In genomic region chr3:84967767-84968581, GRCh38 we compare ENCODE assay signal across 21 cellular contexts. TPM values are rescaled to one million over a fixed set of nuclear protein-coding genes. Genes with fewer than 3 reads are reported as not detected.
DNase-seq lines count a peak whose midpoint lies in the region; ATAC-seq and TF ChIP-seq lines count a peak whose summit lies in the region.
"Had no signal": no experiment of that assay in that cellular context is flagged by ENCODE, and none has a peak within 500 bp of the region (broad histone marks: within the 10 kb centered on the region; RNA-seq: fewer than 3 reads in every experiment).

No MANE protein-coding gene starts in this region.

- POLR2A ChIA-PET in A673 (lab: Charles Lee; ENCODE audit: low non-redundant PET) (no interaction called here), PC-3 (lab: Charles Lee; ENCODE audit: unreplicated experiment) (no interaction called here)

- H3K27ac ChIP-seq in A673 (ENCODE audit: low read depth, low read length, poor library complexity, severe bottlenecking) = peak overlapping the region; percentile 61
- no peak overlapping the region for H3K27ac ChIP-seq in PC-3 (ENCODE audit: low read length)
- peak overlapping the region; percentile 56 for H3K27ac ChIP-seq in endodermal cell (ENCODE audit: low read depth, low read length)
- no peak overlapping the region for H3K27ac ChIP-seq in MM.1S (ENCODE audit: low read length)
- H3K27ac ChIP-seq in brain microvascular endothelial cell = no peak overlapping the region
- H3K27ac ChIP-seq: body of pancreas had no signal

- H4K20me1 ChIP-seq in PC-3 (ENCODE audit: low read length) (no peaks in the 10 kb centered on the region), MM.1S (ENCODE audit: insufficient read depth, low read length) (no peaks in the 10 kb centered on the region; the same call in 1 of the 2 replicates)

- H3K9ac ChIP-seq in PC-3 (ENCODE audit: low read length) (no peak overlapping the region), endodermal cell (ENCODE audit: extremely low read depth, low read length, poor library complexity, severe bottlenecking) (no peak overlapping the region), MM.1S (ENCODE audit: low read length) (no peak overlapping the region)

- WGBS in endodermal cell (ENCODE audit: insufficient coverage in 1 of 2, insufficient read length in 1 of 2), 2 experiments = 34% methylated on average over 5 of the region's 5 CpGs; no CpG with 5 or more reads in 1 of the 2 experiments

- CTCF ChIA-PET in A673 (lab: Charles Lee) = no interaction called here
- CTCF ChIA-PET in PC-3 (lab: Charles Lee) = no interaction called here

- intact Hi-C loops in A673 (cut with micrococcal nuclease; ENCODE audit: unreplicated experiment) (no loop called here), PC-3 (cut with micrococcal nuclease) (loop anchor here (5.0 kb wide), 2 partner anchors 141 to 406 kb away; no protein-coding TSS in a partner anchor)

- peaks cover 41% of the 10 kb centered on the region for H3K4me1 Mint-ChIP-seq in endodermal cell
- peaks cover 33% of the 10 kb centered on the region for H3K4me1 Mint-ChIP-seq in neural crest cell
- H3K4me1 Mint-ChIP-seq: naive B cell had no signal

- DNase-seq in A673 (ENCODE audit: low spot score) (peak; percentile 65), PC-3 (no peak), endodermal cell (peak; percentile 50), neural crest cell (ENCODE audit: low read depth, low spot score) (no peak), MM.1S (no peak), H4 (ENCODE audit: low spot score) (no peak), RKO (ENCODE audit: low spot score) (no peak), brain microvascular endothelial cell (no peak)
- DNase-seq: activated CD4-positive, alpha-beta T cell treated with anti-CD3 and anti-CD28 coated beads for 4 hours; activated CD8-positive, alpha-beta memory T cell treated with anti-CD3 and anti-CD28 coated beads, Interleukin-2, amount 50 U/mL, for 48 hours; activated naive CD4-positive, alpha-beta T cell; body of pancreas; CD8-positive, alpha-beta T cell; Kasumi-1; naive B cell; NCI-H1436; SHP77; stimulated activated CD4-positive, alpha-beta T cell treated with anti-CD3 and anti-CD28 coated beads, Interleukin-15, amount 100 ng/mL, for 24 hours; stimulated activated naive CD8-positive, alpha-beta T cell treated with anti-CD3 and anti-CD28 coated beads, Interleukin-15, Interleukin-2, amounts not matched to agents 100 U/mL and 50 U/mL, for 24 hours; T-helper 9 cell had no signal

- peak; percentile 51; the same call in 1 of the 2 replicates for ATAC-seq in PC-3
- ATAC-seq: body of pancreas; CD8-positive, alpha-beta T cell; stimulated activated naive CD8-positive, alpha-beta T cell treated with anti-CD3 and anti-CD28 coated beads, Interleukin-15, Interleukin-2, amounts not matched to agents 100 U/mL and 50 U/mL, for 24 hours had no signal

- H3K4me3 ChIP-seq in A673 (ENCODE audit: low read depth, low read length, poor library complexity, severe bottlenecking) (peak overlapping the region; percentile 8), PC-3 (ENCODE audit: low read length) (no peak overlapping the region), endodermal cell (ENCODE audit: low read length) (no peak overlapping the region), MM.1S (ENCODE audit: low read length) (no peak overlapping the region), brain microvascular endothelial cell (ENCODE audit: low read depth, low read length) (no peak overlapping the region)
- H3K4me3 ChIP-seq: body of pancreas had no signal

- H3K27me3 ChIP-seq in A673 (replicated peaks; ENCODE audit: insufficient read depth, low read depth, low read length, poor library complexity) = no peaks in the 10 kb centered on the region
- peaks cover 19% of the 10 kb centered on the region for H3K27me3 ChIP-seq in PC-3 (ENCODE audit: low read length)
- no peaks in the 10 kb centered on the region for H3K27me3 ChIP-seq in endodermal cell (ENCODE audit: control insufficient read depth, insufficient read depth, low read length, poor library complexity, severe bottlenecking)
- no peaks in the 10 kb centered on the region for H3K27me3 ChIP-seq in MM.1S (replicated peaks; ENCODE audit: insufficient read depth, low read length)
- no peaks in the 10 kb centered on the region for H3K27me3 ChIP-seq in brain microvascular endothelial cell (replicated peaks)
- H3K27me3 ChIP-seq: body of pancreas had no signal

- H3K9me3 Mint-ChIP-seq in endodermal cell = no peaks in the 10 kb centered on the region
- no peaks in the 10 kb centered on the region for H3K9me3 Mint-ChIP-seq in neural crest cell
- H3K9me3 Mint-ChIP-seq: CD8-positive, alpha-beta T cell; naive B cell had no signal

- H3K9me2 ChIP-seq in PC-3 (replicated peaks; ENCODE audit: low read length) = no peaks in the 10 kb centered on the region
- no peaks in the 10 kb centered on the region for H3K9me2 ChIP-seq in MM.1S (replicated peaks; ENCODE audit: insufficient read depth, low read length)

- H3K4me3 Mint-ChIP-seq in endodermal cell (no peak overlapping the region), neural crest cell (peak overlapping the region; percentile 28)
- H3K4me3 Mint-ChIP-seq: CD8-positive, alpha-beta T cell; naive B cell had no signal

- peaks cover 32% of the 10 kb centered on the region for H3K4me1 ChIP-seq in A673 (ENCODE audit: insufficient read depth, low read length, poor library complexity, severe bottlenecking)
- no peaks in the 10 kb centered on the region for H3K4me1 ChIP-seq in PC-3 (ENCODE audit: insufficient read depth, low read length)
- peaks cover 5% of the 10 kb centered on the region for H3K4me1 ChIP-seq in endodermal cell (ENCODE audit: control insufficient read depth, insufficient read depth, low read length)
- H3K4me1 ChIP-seq in MM.1S (ENCODE audit: low read length) = no peaks in the 10 kb centered on the region
- H3K4me1 ChIP-seq: body of pancreas had no signal

- no peak for TF ChIP-seq CTCF in A673 (conservative IDR thresholded peaks at IDR 0.05; ENCODE audit: low read depth, low read length)
- TF ChIP-seq CTCF in PC-3 (conservative IDR thresholded peaks at IDR 0.05; ENCODE audit: low read depth, low read length) = no peak
- no peak for TF ChIP-seq CTCF in endodermal cell (conservative IDR thresholded peaks at IDR 0.05)
- no peak for TF ChIP-seq CTCF in neural crest cell (conservative IDR thresholded peaks at IDR 0.05)
- no peak for TF ChIP-seq CTCF in MM.1S (IDR thresholded peaks at IDR 0.05; ENCODE audit: low read length)
- no peak for TF ChIP-seq CTCF in brain microvascular endothelial cell (IDR thresholded peaks at IDR 0.05; ENCODE audit: low read depth, low read length, missing control alignments)

- H3K27me3 Mint-ChIP-seq in endodermal cell (ENCODE audit: insufficient read depth) (no peaks in the 10 kb centered on the region), neural crest cell (ENCODE audit: low read depth) (peaks cover 3% of the 10 kb centered on the region)

- in situ Hi-C loops in brain microvascular endothelial cell (cut with HindIII; ENCODE audit: low pct_ligation_motif_present, low sequenced_read_pairs) = no loop called here

- H3K36me3 Mint-ChIP-seq in endodermal cell (ENCODE audit: low read depth) (no peaks in the 10 kb centered on the region), neural crest cell (ENCODE audit: low read depth) (no peaks in the 10 kb centered on the region)
- H3K36me3 Mint-ChIP-seq: CD8-positive, alpha-beta T cell; naive B cell had no signal

- H3K36me3 ChIP-seq in A673 (ENCODE audit: insufficient read depth, low read length, poor library complexity, severe bottlenecking) (no peaks in the 10 kb centered on the region), PC-3 (ENCODE audit: low read depth, low read length) (no peaks in the 10 kb centered on the region), endodermal cell (ENCODE audit: control insufficient read depth, insufficient read depth, low read length) (no peaks in the 10 kb centered on the region), MM.1S (replicated peaks; ENCODE audit: insufficient read depth, low read length) (no peaks in the 10 kb centered on the region), brain microvascular endothelial cell (replicated peaks) (no peaks in the 10 kb centered on the region)

- H3K4me2 ChIP-seq in PC-3 (ENCODE audit: low read length) (no peak overlapping the region), MM.1S (ENCODE audit: low read depth, low read length) (no peak overlapping the region)

- BruUV-seq in A673 (replicated peaks; lab: Mats Ljungman, UMichigan) (no TSS peak), PC-3 (replicated peaks; lab: Mats Ljungman, UMichigan) (no TSS peak)

- H3K79me2 ChIP-seq in PC-3 (ENCODE audit: low read length) (no peaks in the 10 kb centered on the region), MM.1S (ENCODE audit: low read length) (no peaks in the 10 kb centered on the region)

- no peaks in the 10 kb centered on the region for H3K9me3 ChIP-seq in A673 (ENCODE audit: low read depth, low read length, poor library complexity, severe bottlenecking)
- H3K9me3 ChIP-seq in PC-3 (ENCODE audit: low read length) = no peaks in the 10 kb centered on the region
- H3K9me3 ChIP-seq in endodermal cell (ENCODE audit: control insufficient read depth, low read length) = no peaks in the 10 kb centered on the region
- H3K9me3 ChIP-seq in MM.1S (replicated peaks; ENCODE audit: insufficient read depth, low read length) = no peaks in the 10 kb centered on the region
- H3K9me3 ChIP-seq: body of pancreas had no signal

- no peak overlapping the region for H3K27ac Mint-ChIP-seq in endodermal cell
- no peak overlapping the region for H3K27ac Mint-ChIP-seq in neural crest cell (ENCODE audit: unreplicated experiment)
- H3K27ac Mint-ChIP-seq: CD8-positive, alpha-beta T cell; naive B cell; progenitor cell of endocrine pancreas had no signal

- no peak overlapping the region for H2AFZ ChIP-seq in PC-3 (ENCODE audit: low read length)
- H2AFZ ChIP-seq in MM.1S (ENCODE audit: low read length) = no peak overlapping the region

- no peaks in the 10 kb centered on the region for H3F3A ChIP-seq in PC-3 (ENCODE audit: low read length, unreplicated experiment)
- no peaks in the 10 kb centered on the region for H3F3A ChIP-seq in MM.1S (ENCODE audit: insufficient read depth, low read length)

RNA-seq across cellular contexts. Expression of gene CADM2, which starts 9.2 kb away (rescaled TPM):
- total RNA-seq in A673 (2021) = 3.7 and 5.3 TPM in 2 replicates
- 0.47 TPM in 1 of 2 replicates, not detected in the other for total RNA-seq in PC-3 (2014; rRNA removed)
- 10 to 100 TPM; 24.1 to 29.8 TPM for total RNA-seq in endodermal cell
- polyA plus RNA-seq in endodermal cell (2013, experiment 1 of 2) = 8.7 TPM
- 8.2 TPM for polyA plus RNA-seq in endodermal cell (2013, experiment 2 of 2)
- 3.5 and 4.2 TPM in 2 replicates for total RNA-seq in neural crest cell
- 2.8 TPM in 1 of 2 replicates, not detected in the other for total RNA-seq in H4 (2014; rRNA removed; shearing (Covaris generic))

Comparison
In these comparisons a context has a peak if more than half of its experiments do, and no peak if none do; other contexts are left out.
1. DNase-seq: peak in A673 (single experiment) and endodermal cell (single experiment); none in PC-3 (single experiment), neural crest cell (single experiment), MM.1S (single experiment), H4 (single experiment), RKO (single experiment) and brain microvascular endothelial cell (single experiment).
2. H3K27ac ChIP-seq: peak in A673 (single experiment) and endodermal cell (single experiment); none in PC-3 (single experiment), MM.1S (single experiment) and brain microvascular endothelial cell (single experiment).